In the genomic region with DNA sequence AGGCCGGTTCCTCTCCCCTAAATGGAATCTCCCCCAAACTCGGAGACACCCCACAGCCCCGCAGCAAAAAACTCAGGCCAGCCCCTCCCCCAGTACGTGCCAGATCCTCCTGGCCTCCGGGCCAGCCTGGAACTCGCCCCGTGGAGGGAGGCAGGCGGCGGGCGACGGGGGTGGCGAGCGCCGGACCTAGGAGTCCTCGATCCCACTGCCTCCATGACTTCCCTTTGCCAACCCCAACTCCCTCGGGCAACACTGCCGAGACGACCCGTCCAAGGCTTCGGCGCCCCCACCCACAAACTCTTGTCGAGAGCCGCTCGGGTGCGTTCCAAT, we compare ENCODE assay signal across 7 cellular contexts. TPM values are rescaled to one million over a fixed set of nuclear protein-coding genes. Genes with fewer than 3 reads are reported as not detected.
DNase-seq lines count a peak whose midpoint lies in the region; ATAC-seq and TF ChIP-seq lines count a peak whose summit lies in the region.

No MANE protein-coding gene starts in this region.

- no peaks in the 10 kb centered on the region for H3K9me3 Mint-ChIP-seq in activated T-helper 2 cell treated with anti-CD3 and anti-CD28 coated beads, Interferon-gamma antibody, Interleukin-2, Interleukin-4, amounts not matched to agents 10 μg/mL and 5 μg/mL and 100 μg/mL, durations not matched to agents 14 hours and 24 hours and 36 hours
- no peaks in the 10 kb centered on the region for H3K9me3 Mint-ChIP-seq in stimulated activated naive B cell treated with anti-CD40 and anti-IgM and Interleukin-4, amounts not matched to agents 10 μg/mL and 1 μg/mL and 100 μg/mL, for 72 hours

- no peaks in the 10 kb centered on the region for H3K36me3 ChIP-seq in iPS-20b (ENCODE audit: insufficient read depth, low read depth, low read length)

- H3K27ac ChIP-seq in iPS-20b (ENCODE audit: low read length): no peak overlapping the region

- H3K4me3 ChIP-seq in HFF-Myc (replicated peaks; ENCODE audit: low read depth, low read length) (peak overlapping the region; percentile 70), iPS-20b (ENCODE audit: low read length) (peak overlapping the region; percentile 85)

- peak overlapping the region; percentile 75; the same call in 1 of the 2 replicates for H3K9ac ChIP-seq in iPS-20b (ENCODE audit: low read depth, low read length)

- peaks cover 11% of the 10 kb centered on the region; the same call in 1 of the 2 replicates for H3K4me1 ChIP-seq in iPS-20b (ENCODE audit: insufficient read depth, low read length)

- TF ChIP-seq CTCF in HFF-Myc (IDR thresholded peaks at IDR 0.05; ENCODE audit: low read depth, low read length, missing control alignments): no peak

- peaks cover 11% of the 10 kb centered on the region; the same call in 1 of the 2 replicates for H3K27me3 ChIP-seq in iPS-20b (ENCODE audit: insufficient read depth, low read length)

- H3K36me3 Mint-ChIP-seq in activated T-helper 2 cell treated with anti-CD3 and anti-CD28 coated beads, Interferon-gamma antibody, Interleukin-2, Interleukin-4, amounts not matched to agents 10 μg/mL and 5 μg/mL and 100 μg/mL, durations not matched to agents 14 hours and 24 hours and 36 hours (ENCODE audit: low read depth): no peaks in the 10 kb centered on the region
- H3K36me3 Mint-ChIP-seq in stimulated activated naive B cell treated with anti-CD40 and anti-IgM and Interleukin-4, amounts not matched to agents 10 μg/mL and 1 μg/mL and 100 μg/mL, for 72 hours: no peaks in the 10 kb centered on the region

- H3K4me1 Mint-ChIP-seq in activated T-helper 2 cell treated with anti-CD3 and anti-CD28 coated beads, Interferon-gamma antibody, Interleukin-2, Interleukin-4, amounts not matched to agents 10 μg/mL and 5 μg/mL and 100 μg/mL, durations not matched to agents 14 hours and 24 hours and 36 hours (ENCODE audit: low read depth): peaks cover 2% of the 10 kb centered on the region
- peaks cover 7 to 14% of the 10 kb centered on the region in 2 donors for H3K4me1 Mint-ChIP-seq in stimulated activated naive B cell treated with anti-CD40 and anti-IgM and Interleukin-4, amounts not matched to agents 10 μg/mL and 1 μg/mL and 100 μg/mL, for 72 hours

- peak overlapping the region; percentile 72 for H3K4me3 Mint-ChIP-seq in activated T-helper 2 cell treated with anti-CD3 and anti-CD28 coated beads, Interferon-gamma antibody, Interleukin-2, Interleukin-4, amounts not matched to agents 10 μg/mL and 5 μg/mL and 100 μg/mL, durations not matched to agents 14 hours and 24 hours and 36 hours (ENCODE audit: low read depth)
- H3K4me3 Mint-ChIP-seq in stimulated activated naive B cell treated with anti-CD40 and anti-IgM and Interleukin-4, amounts not matched to agents 10 μg/mL and 1 μg/mL and 100 μg/mL, for 72 hours: peak overlapping the region; percentile 80 to 85

- ATAC-seq in stimulated activated naive B cell treated with anti-CD40 and anti-IgM and Interleukin-4, amounts not matched to agents 10 μg/mL and 1 μg/mL and 100 μg/mL, for 72 hours (replicated peaks): peak; percentile 10 to 20
- ATAC-seq in HG02588 (IDR thresholded peaks at IDR 0.05; ENCODE audit: unreplicated experiment): no peak

- no peak for DNase-seq in HFF-Myc (ENCODE audit: extremely low read depth, low read depth)
- no peak for DNase-seq in activated T-helper 2 cell treated with anti-CD3 and anti-CD28 coated beads, Interferon-gamma antibody, Interleukin-2, Interleukin-4, amounts not matched to agents 10 μg/mL and 5 μg/mL and 100 μg/mL, durations not matched to agents 14 hours and 24 hours and 36 hours (ENCODE audit: low spot score)
- DNase-seq in stimulated activated naive B cell treated with anti-CD40 and anti-IgM and Interleukin-4, amounts not matched to agents 10 μg/mL and 1 μg/mL and 100 μg/mL, for 72 hours: no peak
- DNase-seq in NCI-H1105 (lab: John Stamatoyannopoulos, UW): no peak
- no peak for DNase-seq in middle frontal gyrus (ENCODE audit: extremely low spot score, low spot score)

- H3K27me3 Mint-ChIP-seq in activated T-helper 2 cell treated with anti-CD3 and anti-CD28 coated beads, Interferon-gamma antibody, Interleukin-2, Interleukin-4, amounts not matched to agents 10 μg/mL and 5 μg/mL and 100 μg/mL, durations not matched to agents 14 hours and 24 hours and 36 hours (ENCODE audit: low read depth): peaks cover 51% of the 10 kb centered on the region
- peaks cover 46 to 50% of the 10 kb centered on the region in 2 donors for H3K27me3 Mint-ChIP-seq in stimulated activated naive B cell treated with anti-CD40 and anti-IgM and Interleukin-4, amounts not matched to agents 10 μg/mL and 1 μg/mL and 100 μg/mL, for 72 hours

- intact Hi-C loops in activated T-helper 2 cell treated with anti-CD3 and anti-CD28 coated beads, Interferon-gamma antibody, Interleukin-2, Interleukin-4, amounts not matched to agents 10 μg/mL and 5 μg/mL and 100 μg/mL, durations not matched to agents 14 hours and 24 hours and 36 hours (cut with micrococcal nuclease): no loop called here

- no peaks in the 10 kb centered on the region for H3K9me3 ChIP-seq in iPS-20b (ENCODE audit: insufficient read depth, low read depth, low read length)

- no peak overlapping the region for H3K27ac Mint-ChIP-seq in activated T-helper 2 cell treated with anti-CD3 and anti-CD28 coated beads, Interferon-gamma antibody, Interleukin-2, Interleukin-4, amounts not matched to agents 10 μg/mL and 5 μg/mL and 100 μg/mL, durations not matched to agents 14 hours and 24 hours and 36 hours
- H3K27ac Mint-ChIP-seq in stimulated activated naive B cell treated with anti-CD40 and anti-IgM and Interleukin-4, amounts not matched to agents 10 μg/mL and 1 μg/mL and 100 μg/mL, for 72 hours: peak overlapping the region; percentile 70

RNA-seq across cellular contexts. Expression of a gene that starts 0.4 kb away (rescaled TPM):
- 0.39 and 0.55 TPM in 2 replicates for total RNA-seq in activated T-helper 2 cell treated with anti-CD3 and anti-CD28 coated beads, Interferon-gamma antibody, Interleukin-2, Interleukin-4, amounts not matched to agents 10 μg/mL and 5 μg/mL and 100 μg/mL, durations not matched to agents 14 hours and 24 hours and 36 hours

RNA-seq across cellular contexts. Expression of a gene that starts 29.8 kb away (rescaled TPM):
- total RNA-seq in activated T-helper 2 cell treated with anti-CD3 and anti-CD28 coated beads, Interferon-gamma antibody, Interleukin-2, Interleukin-4, amounts not matched to agents 10 μg/mL and 5 μg/mL and 100 μg/mL, durations not matched to agents 14 hours and 24 hours and 36 hours: 11.5 and 13.1 TPM in 2 replicates
